In genomic region chr1:23959461-23960290, GRCh38 we compare ENCODE assay signal across 8 cellular contexts. TPM values are rescaled to one million over a fixed set of nuclear protein-coding genes. Genes with fewer than 3 reads are reported as not detected.
A peak's percentile ranks its signal among the peaks of the same experiment; 100 is the strongest.
DNase-seq lines count a peak whose midpoint lies in the region; ATAC-seq, FAIRE-seq and TF ChIP-seq lines count a peak whose summit lies in the region.

A gene with protein sequence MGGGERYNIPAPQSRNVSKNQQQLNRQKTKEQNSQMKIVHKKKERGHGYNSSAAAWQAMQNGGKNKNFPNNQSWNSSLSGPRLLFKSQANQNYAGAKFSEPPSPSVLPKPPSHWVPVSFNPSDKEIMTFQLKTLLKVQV (plus strand): TSS chr1:23959828. CDS start chr1:23961458, 1,630 bp downstream.

- H3K36me3 Mint-ChIP-seq in activated T-cell treated with anti-CD3 and anti-CD28 coated beads, Interleukin-2, amount 50 U/mL, for 72 hours (ENCODE audit: insufficient read depth in 2 of 2) = peaks cover 10 to 31% of the 10 kb centered on the region in 2 donors

- H3K79me2 ChIP-seq in KMS-11 (ENCODE audit: insufficient read depth, low read depth) = peaks cover 36% of the 10 kb centered on the region

- peak within 1 kb of the TSS; percentile 74 for H3K4me2 ChIP-seq in KMS-11

- DNase-seq in DMS153 treated with DMSO at 0.1 percent for 48 hours (lab: John Stamatoyannopoulos, UW; ENCODE audit: unreplicated experiment) (peak; percentile 93), RCC 7860 (ENCODE audit: low spot score) (peak; percentile 90), myocyte (ENCODE audit: low read depth) (peak; percentile 97)
- DNase-seq in activated T-cell treated with anti-CD3 and anti-CD28 coated beads, Interleukin-2, amount 50 U/mL, for 72 hours = peak; percentile 97 to 98
- DNase-seq in stimulated activated CD8-positive, alpha-beta memory T cell treated with anti-CD3 and anti-CD28 coated beads, Interleukin-7, amount 100 ng/mL, for 48 hours (ENCODE audit: extremely low read depth in 1 of 2, low read depth in 1 of 2) = peak; percentile 91 to 94

- H3K4me1 ChIP-seq in KMS-11 (ENCODE audit: low read depth, poor library complexity, severe bottlenecking) = peaks cover 31% of the 10 kb centered on the region

- peaks cover 3% of the 10 kb centered on the region; the same call in 1 of the 2 replicates for H4K20me1 ChIP-seq in KMS-11 (ENCODE audit: insufficient read depth)

- peak within 1 kb of the TSS; percentile 99 for H3K27ac Mint-ChIP-seq in activated T-cell treated with anti-CD3 and anti-CD28 coated beads, Interleukin-2, amount 50 U/mL, for 72 hours

- ATAC-seq in GM21737 (IDR thresholded peaks at IDR 0.05; ENCODE audit: unreplicated experiment) (peak; percentile 71), esophagus mucosa (peak; percentile 97)
- ATAC-seq in activated T-cell treated with anti-CD3 and anti-CD28 coated beads, Interleukin-2, amount 50 U/mL, for 72 hours (replicated peaks in 1 of 2) = peak; percentile 87 to 89

- peak within 1 kb of the TSS; percentile 99 to 100 for H3K4me3 Mint-ChIP-seq in activated T-cell treated with anti-CD3 and anti-CD28 coated beads, Interleukin-2, amount 50 U/mL, for 72 hours

- peak within 1 kb of the TSS; percentile 92 for H3K9ac ChIP-seq in KMS-11

- H3K27me3 Mint-ChIP-seq in activated T-cell treated with anti-CD3 and anti-CD28 coated beads, Interleukin-2, amount 50 U/mL, for 72 hours (ENCODE audit: low read depth) = no peaks in the 10 kb centered on the region

- no peaks in the 10 kb centered on the region for H3K27me3 ChIP-seq in KMS-11 (ENCODE audit: insufficient read depth, low read depth)

- H3K36me3 ChIP-seq in KMS-11 (ENCODE audit: insufficient read depth) = no peaks in the 10 kb centered on the region

- H3K4me1 Mint-ChIP-seq in activated T-cell treated with anti-CD3 and anti-CD28 coated beads, Interleukin-2, amount 50 U/mL, for 72 hours (ENCODE audit: low read depth) = peaks cover 73% of the 10 kb centered on the region

- peak within 1 kb of the TSS; percentile 97 for H3K27ac ChIP-seq in KMS-11

- FAIRE-seq in RCC 7860 (lab: Jason Lieb, UNC) = peak; percentile 85

- no peak for TF ChIP-seq CTCF in KMS-11 (conservative IDR thresholded peaks at IDR 0.05; ENCODE audit: low read depth, low read length)

- H2AFZ ChIP-seq in KMS-11 (ENCODE audit: low read depth) = peak within 1 kb of the TSS; percentile 61

- no peak within 1 kb of the TSS for H3K4me3 ChIP-seq in KMS-11 (IDR thresholded peaks at IDR 0.05; ENCODE audit: insufficient read depth, low read depth, low read length)

- no peaks in the 10 kb centered on the region for H3K9me3 Mint-ChIP-seq in activated T-cell treated with anti-CD3 and anti-CD28 coated beads, Interleukin-2, amount 50 U/mL, for 72 hours

RNA-seq across cellular contexts. Expression of the gene that starts here (rescaled TPM):
- total RNA-seq in activated T-cell treated with anti-CD3 and anti-CD28 coated beads, Interleukin-2, amount 50 U/mL, for 72 hours = 100 to 1,000 TPM; 187 to 196 TPM
- total RNA-seq in esophagus mucosa (47.8 TPM), myocyte (64.8 and 73.8 TPM in 2 replicates)
- 20.6 TPM for polyA plus RNA-seq in myocyte (2012)
